ENCODE assay signal across 8 cellular contexts in genomic region chr21:44818636-44819011, GRCh38. TPM values are rescaled to one million over a fixed set of nuclear protein-coding genes. Genes with fewer than 3 reads are reported as not detected.
DNase-seq lines count a peak whose midpoint lies in the region; ATAC-seq and TF ChIP-seq lines count a peak whose summit lies in the region.

No MANE protein-coding gene starts in this region.

- no peak for TF ChIP-seq CTCF in VCaP (conservative IDR thresholded peaks at IDR 0.05)
- no peak for TF ChIP-seq CTCF in foreskin keratinocyte (conservative IDR thresholded peaks at IDR 0.05)

- H3K4me1 ChIP-seq in foreskin keratinocyte, result no peaks in the 10 kb centered on the region
- H3K4me1 ChIP-seq in rectal smooth muscle tissue (ENCODE audit: control insufficient read depth, insufficient read depth, low read length), result no peaks in the 10 kb centered on the region

- DNase-seq in foreskin keratinocyte, result no peak
- no peak for DNase-seq in stimulated activated CD4-positive, alpha-beta T cell treated with anti-CD3 and anti-CD28 coated beads, Interleukin-4, amount 100 ng/mL, for 24 hours
- no peak for DNase-seq in hippocampal formation (lab: John Stamatoyannopoulos, UW)

- peak overlapping the region; percentile 62; the same call in 1 of the 2 replicates for H3K4me3 ChIP-seq in GM08714 (ENCODE audit: low read length)
- peak overlapping the region; percentile 65 for H3K4me3 ChIP-seq in rectal smooth muscle tissue (ENCODE audit: low read length)

- H3K9ac ChIP-seq in rectal smooth muscle tissue (ENCODE audit: low read length), result peak overlapping the region; percentile 56

- H3K27ac ChIP-seq in VCaP, result peak overlapping the region; percentile 87
- H3K27ac ChIP-seq in foreskin keratinocyte, result peak overlapping the region; percentile 100
- peak overlapping the region; percentile 81 for H3K27ac ChIP-seq in rectal smooth muscle tissue (ENCODE audit: low read depth, low read length)

- ATAC-seq in foreskin keratinocyte, result no peak
- ATAC-seq in HG02938 (IDR thresholded peaks at IDR 0.05; ENCODE audit: unreplicated experiment), result no peak
- no peak for ATAC-seq in GM21360 (IDR thresholded peaks at IDR 0.05; ENCODE audit: unreplicated experiment)

- H3K27me3 ChIP-seq in foreskin keratinocyte (no peaks in the 10 kb centered on the region), rectal smooth muscle tissue (ENCODE audit: control insufficient read depth, insufficient read depth, low read length) (no peaks in the 10 kb centered on the region)

- no peaks in the 10 kb centered on the region for H3K36me3 ChIP-seq in rectal smooth muscle tissue (ENCODE audit: control insufficient read depth, insufficient read depth, low read length)

RNA-seq across cellular contexts. Expression of gene SUMO3, which starts 0.8 kb away (rescaled TPM):
- 127 and 134 TPM in 2 replicates for total RNA-seq in foreskin keratinocyte
- 129 and 147 TPM in 2 replicates for polyA plus RNA-seq in foreskin keratinocyte

RNA-seq across cellular contexts. Expression of gene UBE2G2, which starts 17.0 kb away (rescaled TPM):
- 52.5 and 55.4 TPM in 2 replicates for total RNA-seq in foreskin keratinocyte
- polyA plus RNA-seq in foreskin keratinocyte, result 26.4 and 30.1 TPM in 2 replicates

RNA-seq across cellular contexts. Expression of gene PTTG1IP, which starts 54.9 kb away (rescaled TPM):
- 116 and 149 TPM in 2 replicates for total RNA-seq in foreskin keratinocyte
- polyA plus RNA-seq in foreskin keratinocyte, result 92.9 and 104 TPM in 2 replicates
